1 cellular context compared by ENCODE assay signal in genomic region chr6:34791164-34791841, GRCh38.
TF ChIP-seq lines count a peak whose summit lies in the region.

No MANE protein-coding gene starts in this region.

TF ChIP-seq in HepG2, 621 proteins besides CTCF, POLR2A, EP300 and RAD21 (continued from another document and continues in another):
- TF ChIP-seq SATB2 (CRISPR knock-in tag; IDR thresholded peaks at IDR 0.05): peak; percentile 41; the same call in 1 of the 2 replicates
- TF ChIP-seq KLF13 (CRISPR knock-in tag; IDR thresholded peaks at IDR 0.05): no peak
- no peak for TF ChIP-seq ZNF709 (CRISPR knock-in tag; IDR thresholded peaks at IDR 0.05)
- no peak; the same call in 1 of the 2 replicates for TF ChIP-seq HMGXB3 (CRISPR knock-in tag; IDR thresholded peaks at IDR 0.05; ENCODE audit: borderline replicate concordance)
- TF ChIP-seq SOX13 (IDR thresholded peaks at IDR 0.05): no peak
- peak in 1 of 2 experiments; percentile 72; a peak in 2 of 4 replicates for TF ChIP-seq SOX13 (CRISPR knock-in tag; conservative IDR thresholded peaks at IDR 0.05 in 1 of 2, IDR thresholded peaks at IDR 0.05 in 1 of 2)
- TF ChIP-seq ZNF232 (CRISPR knock-in tag; IDR thresholded peaks at IDR 0.05; ENCODE audit: borderline replicate concordance): no peak
- peak; percentile 83; the same call in 1 of the 2 replicates for TF ChIP-seq ZNF44 (CRISPR knock-in tag; IDR thresholded peaks at IDR 0.05)
- TF ChIP-seq GLMP (CRISPR knock-in tag; IDR thresholded peaks at IDR 0.05; ENCODE audit: borderline replicate concordance): no peak
- peak; percentile 66 for TF ChIP-seq ELF1 (CRISPR knock-in tag; IDR thresholded peaks at IDR 0.05)
- no peak for TF ChIP-seq KAT8 (CRISPR knock-in tag; IDR thresholded peaks at IDR 0.05)
- TF ChIP-seq CEBPG (CRISPR knock-in tag; IDR thresholded peaks at IDR 0.05): no peak
- no peak for TF ChIP-seq RBFOX2 (IDR thresholded peaks at IDR 0.05; ENCODE audit: low read depth, low read length)
- TF ChIP-seq ARID3A (IDR thresholded peaks at IDR 0.05; ENCODE audit: low read depth, low read length): no peak
- TF ChIP-seq MTERF4 (CRISPR knock-in tag; IDR thresholded peaks at IDR 0.05): no peak
- peak; percentile 49; the same call in 1 of the 2 replicates for TF ChIP-seq GATA4 (IDR thresholded peaks at IDR 0.05; ENCODE audit: borderline replicate concordance, low read depth)
- no peak for TF ChIP-seq CHD4 (IDR thresholded peaks at IDR 0.05; ENCODE audit: borderline replicate concordance, low read length)
- TF ChIP-seq FOXM1 (CRISPR knock-in tag; IDR thresholded peaks at IDR 0.05): no peak
- no peak; the same call in 1 of the 2 replicates for TF ChIP-seq ZNF747 (CRISPR knock-in tag; IDR thresholded peaks at IDR 0.05; ENCODE audit: borderline replicate concordance)
- 0 out of 2 replicates have a peak, but pooled peaks have one; percentile 45 for TF ChIP-seq FUBP1 (CRISPR knock-in tag; IDR thresholded peaks at IDR 0.05; ENCODE audit: borderline replicate concordance)
- TF ChIP-seq ZNF580 (CRISPR knock-in tag; IDR thresholded peaks at IDR 0.05; ENCODE audit: borderline replicate concordance, low read depth): no peak
- no peak for TF ChIP-seq ZNF564 (CRISPR knock-in tag; IDR thresholded peaks at IDR 0.05)
- no peak for TF ChIP-seq CENPT (CRISPR knock-in tag; IDR thresholded peaks at IDR 0.05; ENCODE audit: low read depth)
- TF ChIP-seq JUND (CRISPR knock-in tag; IDR thresholded peaks at IDR 0.05): no peak
- TF ChIP-seq ATAD3A (CRISPR knock-in tag; IDR thresholded peaks at IDR 0.05): no peak
- TF ChIP-seq ARNT2 (CRISPR knock-in tag; IDR thresholded peaks at IDR 0.05; ENCODE audit: low read depth): no peak
- no peak for TF ChIP-seq ZNF430 (CRISPR knock-in tag; IDR thresholded peaks at IDR 0.05)
- 0 out of 2 replicates have a peak, but pooled peaks have one; percentile 31 for TF ChIP-seq SIX1 (CRISPR knock-in tag; IDR thresholded peaks at IDR 0.05; ENCODE audit: borderline replicate concordance)
- peak; percentile 50; the same call in 1 of the 2 replicates for TF ChIP-seq SIX4 (CRISPR knock-in tag; IDR thresholded peaks at IDR 0.05)
- peak; percentile 45; the same call in 1 of the 2 replicates for TF ChIP-seq PRDM10 (CRISPR knock-in tag; IDR thresholded peaks at IDR 0.05; ENCODE audit: low read depth)
- 0 out of 2 replicates have a peak, but pooled peaks have one; percentile 43 for TF ChIP-seq ZBTB25 (CRISPR knock-in tag; IDR thresholded peaks at IDR 0.05)
- TF ChIP-seq ZNF24 (IDR thresholded peaks at IDR 0.05): no peak
- TF ChIP-seq PHB2 (IDR thresholded peaks at IDR 0.05; ENCODE audit: partially characterized antibody): no peak
- no peak for TF ChIP-seq ZNF674 (CRISPR knock-in tag; IDR thresholded peaks at IDR 0.05; ENCODE audit: low read depth)
- TF ChIP-seq RBAK (CRISPR knock-in tag; IDR thresholded peaks at IDR 0.05): no peak
- no peak for TF ChIP-seq ZNF510 (CRISPR knock-in tag; IDR thresholded peaks at IDR 0.05; ENCODE audit: low read depth)
- peak; percentile 26; the same call in 1 of the 2 replicates for TF ChIP-seq HOMEZ (CRISPR knock-in tag; IDR thresholded peaks at IDR 0.05; ENCODE audit: low read depth)
- no peak for TF ChIP-seq ZNF207 (IDR thresholded peaks at IDR 0.05; ENCODE audit: borderline replicate concordance)
- TF ChIP-seq MTF1 (CRISPR knock-in tag; IDR thresholded peaks at IDR 0.05): no peak; the same call in 1 of the 2 replicates
- TF ChIP-seq REXO4 (CRISPR knock-in tag; IDR thresholded peaks at IDR 0.05; ENCODE audit: borderline replicate concordance): no peak
- TF ChIP-seq SMAD1 (CRISPR knock-in tag; IDR thresholded peaks at IDR 0.05; ENCODE audit: borderline replicate concordance, low read depth): no peak
- TF ChIP-seq MIXL1 (CRISPR knock-in tag; IDR thresholded peaks at IDR 0.05): 0 out of 2 replicates have a peak, but pooled peaks have one; percentile 5
- peak; percentile 60; the same call in 1 of the 2 replicates for TF ChIP-seq ZBTB34 (CRISPR knock-in tag; IDR thresholded peaks at IDR 0.05)
- no peak for TF ChIP-seq ZNF670 (CRISPR knock-in tag; IDR thresholded peaks at IDR 0.05; ENCODE audit: borderline replicate concordance)
- TF ChIP-seq SMARCC2 (IDR thresholded peaks at IDR 0.05): no peak
- no peak for TF ChIP-seq CBX1 (IDR thresholded peaks at IDR 0.05; ENCODE audit: low read depth)
- TF ChIP-seq ZZZ3 (CRISPR knock-in tag; IDR thresholded peaks at IDR 0.05; ENCODE audit: borderline replicate concordance): no peak
- TF ChIP-seq GPN1 (CRISPR knock-in tag; IDR thresholded peaks at IDR 0.05; ENCODE audit: borderline replicate concordance): no peak
